In the genomic region with DNA sequence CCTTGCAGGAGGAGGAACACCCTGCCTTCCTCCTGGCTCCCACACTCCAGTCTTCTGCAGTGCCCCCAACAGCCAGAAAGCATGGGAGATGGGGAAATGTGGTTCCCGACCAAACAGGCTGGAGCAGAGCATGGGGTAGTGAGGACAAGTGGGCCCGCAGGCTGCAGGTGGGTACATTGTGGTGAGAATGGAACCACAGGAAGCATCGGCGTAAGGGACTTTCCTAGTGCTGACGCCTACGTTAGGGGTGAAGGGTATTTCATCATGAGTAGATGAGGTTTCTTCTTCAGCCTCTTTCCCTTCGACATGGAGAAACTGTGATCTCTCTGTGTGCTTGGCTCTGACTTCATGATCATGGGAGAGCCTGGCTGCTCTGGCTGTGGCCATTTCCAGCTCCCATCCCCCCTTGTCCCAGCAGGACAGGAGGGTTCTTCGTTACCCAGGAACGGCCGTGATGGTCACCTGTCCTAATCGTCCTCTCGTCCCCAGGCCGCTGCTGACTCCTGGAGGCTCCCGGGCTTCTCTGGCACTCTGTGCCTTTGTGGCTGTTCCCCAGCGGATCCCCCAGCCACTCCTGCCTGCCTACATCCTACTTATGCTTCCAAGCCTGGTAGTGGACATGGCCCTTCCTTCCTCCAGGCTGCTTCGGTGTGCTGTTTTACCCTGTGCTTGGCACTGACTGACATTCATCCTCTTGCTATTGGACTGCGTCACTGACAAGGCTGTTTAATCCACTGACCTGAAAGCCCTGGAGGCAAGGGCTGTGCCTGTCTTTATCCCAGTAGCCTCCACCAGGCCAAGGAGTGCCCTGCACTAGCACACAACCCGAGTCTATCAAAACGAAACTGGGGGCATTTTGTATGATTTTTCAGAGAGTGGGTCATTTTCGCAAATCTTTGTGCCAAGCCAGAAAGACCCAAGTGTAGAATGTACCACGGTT, we compare ENCODE assay signal across 8 cellular contexts.
A peak's percentile ranks its signal among the peaks of the same experiment; 100 is the strongest.
DNase-seq lines count a peak whose midpoint lies in the region; ATAC-seq and TF ChIP-seq lines count a peak whose summit lies in the region.

No MANE protein-coding gene starts in this region.

- no peaks in the 10 kb centered on the region for H4K20me1 ChIP-seq in DND-41 (ENCODE audit: insufficient read depth, low read length)
- no peaks in the 10 kb centered on the region for H4K20me1 ChIP-seq in neural progenitor cell (ENCODE audit: low read depth)

- no peak overlapping the region for H3K9ac ChIP-seq in DND-41 (ENCODE audit: low read depth, low read length)
- no peak overlapping the region for H3K9ac ChIP-seq in neural progenitor cell
- H3K9ac ChIP-seq in colonic mucosa (ENCODE audit: low read depth in 2 of 2, low read length in 2 of 2), result no peak overlapping the region

- no peaks in the 10 kb centered on the region for H3K79me2 ChIP-seq in DND-41 (ENCODE audit: insufficient read depth, low read length)
- H3K79me2 ChIP-seq in neural progenitor cell (ENCODE audit: low read depth), result no peaks in the 10 kb centered on the region

- H3K4me3 Mint-ChIP-seq in activated CD4-positive, alpha-beta memory T cell treated with anti-CD3 and anti-CD28 coated beads, Interleukin-2, amount 10 ng/mL, durations not matched to agents 7 days and 5 days, result no peak overlapping the region
- H3K4me3 Mint-ChIP-seq in neural progenitor cell, result no peak overlapping the region

- CTCF ChIA-PET in activated CD4-positive, alpha-beta memory T cell treated with anti-CD3 and anti-CD28 coated beads, Interleukin-2, amount 10 ng/mL, durations not matched to agents 7 days and 5 days (lab: Charles Lee), result no interaction called here

- TF ChIP-seq POLR2A in thyroid gland (IDR thresholded peaks at IDR 0.05), result no peak

- WGBS in thyroid gland, 2 donors, result 78 to 81% methylated on average over 21 of the region's 21 CpGs

- POLR2A ChIA-PET in activated CD4-positive, alpha-beta memory T cell treated with anti-CD3 and anti-CD28 coated beads, Interleukin-2, amount 10 ng/mL, durations not matched to agents 7 days and 5 days (lab: Charles Lee), result no interaction called here

- H3K27ac ChIP-seq in DND-41 (ENCODE audit: low read length) (no peak overlapping the region), neural progenitor cell (no peak overlapping the region), colonic mucosa (no peak overlapping the region), thyroid gland (no peak overlapping the region), SJCRH30 (no peak overlapping the region)

- H3K4me2 ChIP-seq in DND-41 (ENCODE audit: insufficient read depth, low read length) (no peak overlapping the region), neural progenitor cell (no peak overlapping the region)

- peak overlapping the region; percentile 55 for H3K27ac Mint-ChIP-seq in activated CD4-positive, alpha-beta memory T cell treated with anti-CD3 and anti-CD28 coated beads, Interleukin-2, amount 10 ng/mL, durations not matched to agents 7 days and 5 days
- H3K27ac Mint-ChIP-seq in neural progenitor cell, result peak overlapping the region; percentile 20

- H3K9me3 ChIP-seq in DND-41 (ENCODE audit: insufficient read depth, low read length, severe bottlenecking) (no peaks in the 10 kb centered on the region), neural progenitor cell (ENCODE audit: low read depth) (no peaks in the 10 kb centered on the region), colonic mucosa (no peaks in the 10 kb centered on the region), thyroid gland (no peaks in the 10 kb centered on the region), SJCRH30 (replicated peaks) (no peaks in the 10 kb centered on the region)

- H3F3A ChIP-seq in neural progenitor cell (ENCODE audit: low read depth), result no peaks in the 10 kb centered on the region

- H3K4me1 Mint-ChIP-seq in activated CD4-positive, alpha-beta memory T cell treated with anti-CD3 and anti-CD28 coated beads, Interleukin-2, amount 10 ng/mL, durations not matched to agents 7 days and 5 days, result peaks cover 17% of the 10 kb centered on the region
- H3K4me1 Mint-ChIP-seq in neural progenitor cell, result peaks cover 12% of the 10 kb centered on the region

- no peaks in the 10 kb centered on the region for H3K27me3 Mint-ChIP-seq in activated CD4-positive, alpha-beta memory T cell treated with anti-CD3 and anti-CD28 coated beads, Interleukin-2, amount 10 ng/mL, durations not matched to agents 7 days and 5 days
- peaks cover 7% of the 10 kb centered on the region for H3K27me3 Mint-ChIP-seq in neural progenitor cell (ENCODE audit: insufficient read depth, low read depth)

- DNase-seq in DND-41, result peak; percentile 53
- peak; percentile 58 for DNase-seq in activated CD4-positive, alpha-beta memory T cell treated with anti-CD3 and anti-CD28 coated beads, Interleukin-2, amount 10 ng/mL, durations not matched to agents 7 days and 5 days
- DNase-seq in neural progenitor cell (ENCODE audit: low spot score), result no peak
- no peak for DNase-seq in colonic mucosa
- DNase-seq in thyroid gland, result no peak
- no peak for DNase-seq in SJCRH30

- H2AFZ ChIP-seq in DND-41 (ENCODE audit: low read depth, low read length) (no peak overlapping the region), neural progenitor cell (replicated peaks) (no peak overlapping the region)

- H3K27me3 ChIP-seq in DND-41 (ENCODE audit: insufficient read depth, low read length, poor library complexity) (no peaks in the 10 kb centered on the region), neural progenitor cell (no peaks in the 10 kb centered on the region), colonic mucosa (no peaks in the 10 kb centered on the region), thyroid gland (no peaks in the 10 kb centered on the region), SJCRH30 (no peaks in the 10 kb centered on the region)

- H3K4me3 ChIP-seq in DND-41 (ENCODE audit: low read depth in 1 of 2, low read length in 2 of 2) (no peak overlapping the region), neural progenitor cell (no peak overlapping the region), colonic mucosa (no peak overlapping the region), thyroid gland (replicated peaks in 1 of 3) (no peak overlapping the region), SJCRH30 (no peak overlapping the region)

- H3K9me3 Mint-ChIP-seq in activated CD4-positive, alpha-beta memory T cell treated with anti-CD3 and anti-CD28 coated beads, Interleukin-2, amount 10 ng/mL, durations not matched to agents 7 days and 5 days, result no peaks in the 10 kb centered on the region
- H3K9me3 Mint-ChIP-seq in neural progenitor cell, result peaks cover 6% of the 10 kb centered on the region

- H3K36me3 ChIP-seq in DND-41 (ENCODE audit: insufficient read depth, low read length), result no peaks in the 10 kb centered on the region
- H3K36me3 ChIP-seq in neural progenitor cell, result no peaks in the 10 kb centered on the region
- H3K36me3 ChIP-seq in colonic mucosa, result no peaks in the 10 kb centered on the region
- no peaks in the 10 kb centered on the region for H3K36me3 ChIP-seq in thyroid gland
- no peaks in the 10 kb centered on the region for H3K36me3 ChIP-seq in SJCRH30

- no peaks in the 10 kb centered on the region for H3K36me3 Mint-ChIP-seq in activated CD4-positive, alpha-beta memory T cell treated with anti-CD3 and anti-CD28 coated beads, Interleukin-2, amount 10 ng/mL, durations not matched to agents 7 days and 5 days (ENCODE audit: low read depth)
- no peaks in the 10 kb centered on the region for H3K36me3 Mint-ChIP-seq in neural progenitor cell

- intact Hi-C loops in colonic mucosa (cut with DNase I), result no loop called here
- intact Hi-C loops in thyroid gland (cut with DNase I), result no loop called here

- ATAC-seq in DND-41 (ENCODE audit: insufficient read depth, low read depth), result peak; percentile 90
- peak; percentile 77 for ATAC-seq in HG02763 (IDR thresholded peaks at IDR 0.05; ENCODE audit: unreplicated experiment)
- no peak for ATAC-seq in GM18519 (IDR thresholded peaks at IDR 0.05; ENCODE audit: low FRiP score, unreplicated experiment)

- H3K4me1 ChIP-seq in DND-41 (ENCODE audit: insufficient read depth, low read length) (no peaks in the 10 kb centered on the region), neural progenitor cell (peaks cover 6% of the 10 kb centered on the region), colonic mucosa (no peaks in the 10 kb centered on the region), thyroid gland (no peaks in the 10 kb centered on the region), SJCRH30 (no peaks in the 10 kb centered on the region)

- TF ChIP-seq CTCF in DND-41 (IDR thresholded peaks at IDR 0.05; ENCODE audit: borderline replicate concordance, extremely low read depth, low read length, poor library complexity, severe bottlenecking) (no peak), neural progenitor cell (IDR thresholded peaks at IDR 0.05) (no peak), colonic mucosa (IDR thresholded peaks at IDR 0.05) (no peak), thyroid gland (IDR thresholded peaks at IDR 0.05) (no peak)

Comparison
In these comparisons a context has a peak if more than half of its experiments do, and no peak if none do; other contexts are left out.
1. DNase-seq: peak in DND-41 (single experiment) and activated CD4-positive, alpha-beta memory T cell treated with anti-CD3 and anti-CD28 coated beads, Interleukin-2, amount 10 ng/mL, durations not matched to agents 7 days and 5 days (single experiment); none in neural progenitor cell (single experiment), colonic mucosa (single experiment), thyroid gland (0 of 2) and SJCRH30 (0 of 2).